12 cellular contexts compared by ENCODE assay signal in the genomic region with DNA sequence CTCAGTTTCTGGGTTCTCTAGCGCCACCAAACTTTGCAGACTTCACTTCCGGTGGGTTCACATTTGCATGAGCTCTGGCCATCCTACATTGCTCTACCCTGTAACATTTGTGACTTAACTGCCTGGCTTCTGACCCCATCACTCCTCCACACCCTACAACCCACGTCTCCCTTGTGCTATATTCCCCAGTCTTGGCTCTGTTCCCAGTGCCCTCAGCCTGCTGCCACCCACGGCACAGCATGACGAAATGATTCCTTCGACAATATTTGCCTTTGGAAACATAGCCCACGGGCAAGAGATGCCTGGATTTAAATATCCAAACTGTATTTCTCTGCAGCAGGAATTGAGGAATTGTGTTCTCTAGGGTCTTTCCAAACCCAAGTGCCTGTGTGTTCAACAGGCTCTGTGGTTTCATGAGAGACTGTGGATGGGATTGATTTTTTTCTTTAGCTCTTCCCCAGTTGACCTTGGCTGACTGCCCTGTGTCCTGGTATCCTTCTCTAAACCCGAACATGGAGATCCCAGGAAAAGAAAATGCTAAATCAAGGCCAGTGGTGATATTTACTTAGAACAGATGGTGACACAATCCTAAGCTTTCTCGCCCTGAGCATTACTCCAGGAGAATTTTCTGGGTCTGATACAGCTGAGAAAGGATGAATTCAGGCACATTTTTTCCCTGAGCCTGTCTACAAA. TPM values are rescaled to one million over a fixed set of nuclear protein-coding genes. Genes with fewer than 3 reads are reported as not detected.
DNase-seq lines count a peak whose midpoint lies in the region; ATAC-seq and TF ChIP-seq lines count a peak whose summit lies in the region.
"Had no signal": no experiment of that assay in that cellular context is flagged by ENCODE, and none has a peak within 500 bp of the region (broad histone marks: within the 10 kb centered on the region; RNA-seq: fewer than 3 reads in every experiment).

No MANE protein-coding gene starts in this region.

- H3K4me3 Mint-ChIP-seq in MCF 10A (ENCODE audit: unreplicated experiment): peak overlapping the region; percentile 5
- no peak overlapping the region for H3K4me3 Mint-ChIP-seq in stimulated activated memory B cell treated with anti-CD40 and anti-IgM and Interleukin-4, amounts not matched to agents 10 μg/mL and 1 μg/mL and 100 μg/mL, for 72 hours

- no peaks in the 10 kb centered on the region for H3K79me2 ChIP-seq in parathyroid adenoma

- H4K91ac ChIP-seq in neuronal stem cell (ENCODE audit: low read depth, low read length, poor library complexity): no peak overlapping the region

- H3K27ac Mint-ChIP-seq in MCF 10A (ENCODE audit: low read depth, unreplicated experiment): no peak overlapping the region
- no peak overlapping the region for H3K27ac Mint-ChIP-seq in stimulated activated memory B cell treated with anti-CD40 and anti-IgM and Interleukin-4, amounts not matched to agents 10 μg/mL and 1 μg/mL and 100 μg/mL, for 72 hours

- H2AFZ ChIP-seq in parathyroid adenoma (peak overlapping the region; percentile 5), neuronal stem cell (ENCODE audit: low read length) (no peak overlapping the region)

- H2BK15ac ChIP-seq in neuronal stem cell (ENCODE audit: low read length): no peak overlapping the region

- H3K36me3 ChIP-seq in parathyroid adenoma (ENCODE audit: control insufficient read depth, insufficient read depth, low read length) (no peaks in the 10 kb centered on the region), neuronal stem cell (replicated peaks in 1 of 2; ENCODE audit: control insufficient read depth in 2 of 2, insufficient read depth in 2 of 2, low read length in 2 of 2) (no peaks in the 10 kb centered on the region)

- no peak overlapping the region for H2BK120ac ChIP-seq in neuronal stem cell (ENCODE audit: low read depth, low read length)

- H3K18ac ChIP-seq in neuronal stem cell (ENCODE audit: low read length): no peak overlapping the region

- CTCF ChIA-PET in MCF 10A (lab: Yijun Ruan, JAX): interaction anchor here (0.6 to 2.3 kb wide), 14 partner anchors 15 to 914 kb away, joined by 3 to 10 read pairs (median 3); no protein-coding TSS in a partner anchor

- no peak overlapping the region for H4K8ac ChIP-seq in neuronal stem cell (ENCODE audit: low read depth, low read length)

- H3K4me3 ChIP-seq in parathyroid adenoma (ENCODE audit: low read depth, low read length): no peak overlapping the region
- H3K4me3 ChIP-seq in neuronal stem cell (ENCODE audit: low read length in 2 of 2): no peak overlapping the region

- no peak overlapping the region for H2BK12ac ChIP-seq in neuronal stem cell (ENCODE audit: low read length)

- no peaks in the 10 kb centered on the region for H3K27me3 ChIP-seq in parathyroid adenoma (ENCODE audit: control insufficient read depth, insufficient read depth, low read length)
- no peaks in the 10 kb centered on the region for H3K27me3 ChIP-seq in neuronal stem cell (ENCODE audit: control insufficient read depth in 3 of 3, insufficient read depth in 3 of 3, low read depth in 1 of 3, low read length in 3 of 3)

- H3K4me1 Mint-ChIP-seq in MCF 10A (ENCODE audit: insufficient read depth, unreplicated experiment): peaks cover 12% of the 10 kb centered on the region
- no peaks in the 10 kb centered on the region for H3K4me1 Mint-ChIP-seq in stimulated activated memory B cell treated with anti-CD40 and anti-IgM and Interleukin-4, amounts not matched to agents 10 μg/mL and 1 μg/mL and 100 μg/mL, for 72 hours

- POLR2A ChIA-PET in MCF 10A (lab: Yijun Ruan, JAX): interaction anchor here (0.6 to 1.4 kb wide), 3 partner anchors 15 to 528 kb away, joined by 4 to 5 read pairs (median 5); no protein-coding TSS in a partner anchor

- no peak overlapping the region for H2BK5ac ChIP-seq in neuronal stem cell (ENCODE audit: low read length)

- H3K4me1 ChIP-seq in parathyroid adenoma (no peaks in the 10 kb centered on the region), neuronal stem cell (ENCODE audit: control insufficient read depth in 2 of 2, insufficient read depth in 1 of 2, low read depth in 1 of 2, low read length in 2 of 2) (no peaks in the 10 kb centered on the region)

- WGBS in neuronal stem cell (ENCODE audit: extremely low coverage in 2 of 2, insufficient read length in 2 of 2, insufficient replicate concordance in 1 of 2), 2 donors: no CpG with 5 or more reads among the region's 9 CpGs

- H3K27ac ChIP-seq in parathyroid adenoma (no peak overlapping the region), neuronal stem cell (replicated peaks; ENCODE audit: low read length) (no peak overlapping the region)

- intact Hi-C loops in MCF 10A (cut with micrococcal nuclease): no loop called here

- H3K23ac ChIP-seq in neuronal stem cell (ENCODE audit: low read depth, low read length, poor library complexity): no peak overlapping the region

- peak; percentile 53 for DNase-seq in EL
- peak; percentile 47 for DNase-seq in NCI-H2081 treated with DMSO at 0.1 percent for 48 hours (lab: John Stamatoyannopoulos, UW)
- DNase-seq in MCF 10A (ENCODE audit: unreplicated experiment): peak; percentile 91
- DNase-seq in glomerular visceral epithelial cell (ENCODE audit: extremely low spot score): no peak
- no peak for DNase-seq in neuronal stem cell (ENCODE audit: low spot score)
- DNase-seq in COLO829 (ENCODE audit: low spot score): no peak
- DNase-seq: activated CD8-positive, alpha-beta memory T cell treated with anti-CD3 and anti-CD28 coated beads, Interleukin-2, amount 50 U/mL, for 48 hours; posterior cingulate gyrus; T-helper 1 cell had no signal

- H2AK5ac ChIP-seq in neuronal stem cell (ENCODE audit: low read depth, low read length): no peak overlapping the region

- TF ChIP-seq CTCF in MCF 10A (IDR thresholded peaks at IDR 0.05; ENCODE audit: unreplicated experiment) (no peak), parathyroid adenoma (IDR thresholded peaks at IDR 0.05) (no peak)

- H3K9me3 Mint-ChIP-seq in MCF 10A (ENCODE audit: unreplicated experiment): no peaks in the 10 kb centered on the region
- H3K9me3 Mint-ChIP-seq in stimulated activated memory B cell treated with anti-CD40 and anti-IgM and Interleukin-4, amounts not matched to agents 10 μg/mL and 1 μg/mL and 100 μg/mL, for 72 hours: no peaks in the 10 kb centered on the region

- no peak for ATAC-seq in stimulated activated memory B cell treated with anti-CD40 and anti-IgM and Interleukin-4, amounts not matched to agents 10 μg/mL and 1 μg/mL and 100 μg/mL, for 72 hours

- H3K9ac ChIP-seq in parathyroid adenoma (no peak overlapping the region), neuronal stem cell (ENCODE audit: low read depth, low read length, poor library complexity) (no peak overlapping the region)

- no peaks in the 10 kb centered on the region for H3K79me1 ChIP-seq in neuronal stem cell (ENCODE audit: low read depth, low read length)

- no TSS peak for BruUV-seq in MCF 10A (replicated peaks; lab: Mats Ljungman, UMichigan)

- H3K27me3 Mint-ChIP-seq in MCF 10A (ENCODE audit: insufficient read depth, unreplicated experiment): no peaks in the 10 kb centered on the region
- no peaks in the 10 kb centered on the region for H3K27me3 Mint-ChIP-seq in stimulated activated memory B cell treated with anti-CD40 and anti-IgM and Interleukin-4, amounts not matched to agents 10 μg/mL and 1 μg/mL and 100 μg/mL, for 72 hours

- no peak overlapping the region for H3K14ac ChIP-seq in neuronal stem cell (ENCODE audit: low read length)

- no peaks in the 10 kb centered on the region for H3K36me3 Mint-ChIP-seq in MCF 10A (ENCODE audit: insufficient read depth, unreplicated experiment)
- H3K36me3 Mint-ChIP-seq in stimulated activated memory B cell treated with anti-CD40 and anti-IgM and Interleukin-4, amounts not matched to agents 10 μg/mL and 1 μg/mL and 100 μg/mL, for 72 hours: no peaks in the 10 kb centered on the region

- no peak overlapping the region for H3K4ac ChIP-seq in neuronal stem cell (ENCODE audit: low read length)

- H3K9me3 ChIP-seq in parathyroid adenoma (ENCODE audit: control insufficient read depth, low read length): no peaks in the 10 kb centered on the region
- no peaks in the 10 kb centered on the region for H3K9me3 ChIP-seq in neuronal stem cell (replicated peaks in 1 of 2; ENCODE audit: control insufficient read depth in 2 of 2, insufficient read depth in 1 of 2, low read depth in 1 of 2, low read length in 2 of 2)

- H3K4me2 ChIP-seq in parathyroid adenoma (ENCODE audit: low read length) (no peak overlapping the region), neuronal stem cell (ENCODE audit: insufficient read depth, low read length, poor library complexity, severe bottlenecking) (no peak overlapping the region)

RNA-seq across cellular contexts. Expression of gene GRIA1, which starts 44.4 kb away (rescaled TPM):
- total RNA-seq in MCF 10A (2022): not detected in 2 replicates
- 7.8 TPM for polyA plus RNA-seq in neuronal stem cell (2013, experiment 1 of 2)
- polyA plus RNA-seq in neuronal stem cell (2013, experiment 2 of 2): 8.5 TPM
- total RNA-seq: Daoy had no signal

Comparison
In these comparisons a context has a peak if more than half of its experiments do, and no peak if none do; other contexts are left out.
1. DNase-seq: peak in EL (single experiment), NCI-H2081 treated with DMSO at 0.1 percent for 48 hours (single experiment) and MCF 10A (single experiment); none in glomerular visceral epithelial cell (single experiment), neuronal stem cell (single experiment) and COLO829 (single experiment).